18 cellular contexts compared by ENCODE assay signal in genomic region chr2:143909577-143909976, GRCh38.
"Had no signal": no experiment of that assay in that cellular context is flagged by ENCODE, and none has a peak within 500 bp of the region (broad histone marks: within the 10 kb centered on the region; RNA-seq: fewer than 3 reads in every experiment).

No MANE protein-coding gene starts in this region.

- ATAC-seq: esophagus mucosa; gastrocnemius medialis; heart right ventricle; lower lobe of right lung; naive thymus-derived CD4-positive, alpha-beta T cell; stimulated activated naive B cell treated with anti-CD40 and anti-IgM and Interleukin-4, amounts not matched to agents 10 μg/mL and 1 μg/mL and 100 μg/mL, for 72 hours; stimulated activated naive CD8-positive, alpha-beta T cell treated with anti-CD3 and anti-CD28 coated beads, Interleukin-15, amount 100 ng/mL, for 72 hours had no signal

- DNase-seq: effector memory CD4-positive, alpha-beta T cell; gastrocnemius medialis; heart right ventricle; islet precursor cell; left ventricle myocardium inferior; lower lobe of right lung; mesenchymal stem cell; naive thymus-derived CD4-positive, alpha-beta T cell; sigmoid colon; stimulated activated CD4-positive, alpha-beta T cell treated with anti-CD3 and anti-CD28 coated beads, Interleukin-2, amount 100 ng/mL, for 24 hours; stimulated activated CD4-positive, alpha-beta T cell treated with anti-CD3 and anti-CD28 coated beads, Interleukin-4, amount 100 ng/mL, for 4 hours; stimulated activated naive B cell treated with anti-CD40 and anti-IgM and Interleukin-4, amounts not matched to agents 10 μg/mL and 1 μg/mL and 100 μg/mL, for 72 hours; stimulated activated naive CD8-positive, alpha-beta T cell treated with anti-CD3 and anti-CD28 coated beads, Interleukin-15, amount 100 ng/mL, for 72 hours had no signal

- H3K27me3 ChIP-seq: gastrocnemius medialis, heart right ventricle, right atrium auricular region, sigmoid colon, testis, tibial nerve had no signal

- H3K27ac ChIP-seq: gastrocnemius medialis, heart right ventricle, left ventricle myocardium inferior, lower lobe of right lung, right atrium auricular region, sigmoid colon, skin epidermis, testis, tibial nerve had no signal

- H3K4me3 ChIP-seq: gastrocnemius medialis, heart right ventricle, left ventricle myocardium inferior, lower lobe of right lung, right atrium auricular region, sigmoid colon, skin epidermis, tibial nerve had no signal

- H3K4me1 ChIP-seq: gastrocnemius medialis, heart right ventricle, left ventricle myocardium inferior, lower lobe of right lung, right atrium auricular region, sigmoid colon, testis, tibial nerve had no signal

- H3K9me3 ChIP-seq: gastrocnemius medialis, heart right ventricle, left ventricle myocardium inferior, lower lobe of right lung, right atrium auricular region, sigmoid colon, testis, tibial nerve had no signal

- H3K36me3 ChIP-seq: gastrocnemius medialis, heart right ventricle, left ventricle myocardium inferior, lower lobe of right lung, right atrium auricular region, sigmoid colon, tibial nerve had no signal
